1 cellular context compared by ENCODE assay signal in genomic region chr10:87764072-87764934, GRCh38.
TF ChIP-seq lines count a peak whose summit lies in the region.

No MANE protein-coding gene starts in this region.

TF ChIP-seq in IMR-90, 13 proteins besides CTCF, POLR2A, EP300 and RAD21 (continued from another document):
- TF ChIP-seq, protein P1, sequence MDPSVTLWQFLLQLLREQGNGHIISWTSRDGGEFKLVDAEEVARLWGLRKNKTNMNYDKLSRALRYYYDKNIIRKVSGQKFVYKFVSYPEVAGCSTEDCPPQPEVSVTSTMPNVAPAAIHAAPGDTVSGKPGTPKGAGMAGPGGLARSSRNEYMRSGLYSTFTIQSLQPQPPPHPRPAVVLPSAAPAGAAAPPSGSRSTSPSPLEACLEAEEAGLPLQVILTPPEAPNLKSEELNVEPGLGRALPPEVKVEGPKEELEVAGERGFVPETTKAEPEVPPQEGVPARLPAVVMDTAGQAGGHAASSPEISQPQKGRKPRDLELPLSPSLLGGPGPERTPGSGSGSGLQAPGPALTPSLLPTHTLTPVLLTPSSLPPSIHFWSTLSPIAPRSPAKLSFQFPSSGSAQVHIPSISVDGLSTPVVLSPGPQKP (IDR thresholded peaks at IDR 0.05; ENCODE audit: borderline replicate concordance, low read depth, low read length) = no peak
- TF ChIP-seq SMC3 (IDR thresholded peaks at IDR 0.05; ENCODE audit: low read depth, low read length) (no peak), BHLHE40 (IDR thresholded peaks at IDR 0.05; ENCODE audit: low read depth, low read length) (no peak), RCOR1 (IDR thresholded peaks at IDR 0.05; ENCODE audit: insufficient replicate concordance, low read length) (no peak)
